Comparison of ENCODE assay signal across 11 cellular contexts in genomic region chr6:98836025-98836961, GRCh38. TPM values are rescaled to one million over a fixed set of nuclear protein-coding genes. Genes with fewer than 3 reads are reported as not detected.
DNase-seq lines count a peak whose midpoint lies in the region; ATAC-seq and TF ChIP-seq lines count a peak whose summit lies in the region.
"Had no signal": no experiment of that assay in that cellular context is flagged by ENCODE, and none has a peak within 500 bp of the region (broad histone marks: within the 10 kb centered on the region; RNA-seq: fewer than 3 reads in every experiment).

No MANE protein-coding gene starts in this region.

- peaks cover 22% of the 10 kb centered on the region for H3K4me1 ChIP-seq in Loucy (ENCODE audit: insufficient read depth, low read length, poor library complexity, severe bottlenecking)
- peaks cover under 1 to 13% of the 10 kb centered on the region in 2 donors for H3K4me1 ChIP-seq in neuronal stem cell (ENCODE audit: control insufficient read depth in 2 of 2, insufficient read depth in 1 of 2, low read depth in 1 of 2, low read length in 2 of 2)
- peaks cover 43 to 54% (median 43%) of the 10 kb centered on the region in 3 donors for H3K4me1 ChIP-seq in esophagus squamous epithelium
- H3K4me1 ChIP-seq in heart left ventricle, result peaks cover 2 to 48% (median 33%) of the 10 kb centered on the region in 12 donors

- peak overlapping the region; percentile 89 for H2BK5ac ChIP-seq in neuronal stem cell (ENCODE audit: low read length)

- H3K4me3 ChIP-seq in Loucy (ENCODE audit: low read length, poor library complexity, severe bottlenecking) (peak overlapping the region; percentile 88), coronary artery (peak overlapping the region; percentile 76), neuronal stem cell (ENCODE audit: low read length in 2 of 2) (peak overlapping the region; percentile 99 to 100), esophagus squamous epithelium (peak overlapping the region in 1 of 4 donors; percentile 67), heart left ventricle (peak overlapping the region in 3 of 12 donors; percentile 12 to 18 (median 17))

- H3K27ac ChIP-seq in coronary artery (no peak overlapping the region), neuronal stem cell (replicated peaks; ENCODE audit: low read length) (no peak overlapping the region), esophagus squamous epithelium (no peak overlapping the region), heart left ventricle (no peak overlapping the region)
- H3K27ac ChIP-seq: transverse colon had no signal

- H3K27me3 ChIP-seq in Loucy (ENCODE audit: insufficient read depth, low read length, poor library complexity, severe bottlenecking), result peaks cover 11% of the 10 kb centered on the region
- peaks cover 0 to 25% (median 4%) of the 10 kb centered on the region in 3 experiments for H3K27me3 ChIP-seq in neuronal stem cell (ENCODE audit: control insufficient read depth in 3 of 3, insufficient read depth in 3 of 3, low read depth in 1 of 3, low read length in 3 of 3)
- H3K27me3 ChIP-seq in esophagus squamous epithelium, result peaks cover 40 to 100% (median 56%) of the 10 kb centered on the region in 4 donors
- peaks cover 64 to 100% (median 94%) of the 10 kb centered on the region in 9 donors for H3K27me3 ChIP-seq in heart left ventricle

- H2BK12ac ChIP-seq in neuronal stem cell (ENCODE audit: low read length), result no peak overlapping the region

- TF ChIP-seq CTCF in Loucy (conservative IDR thresholded peaks at IDR 0.05; ENCODE audit: low read length) (no peak), coronary artery (IDR thresholded peaks at IDR 0.05) (no peak), esophagus squamous epithelium (IDR thresholded peaks at IDR 0.05) (no peak), heart left ventricle (IDR thresholded peaks at IDR 0.05) (no peak)

- ATAC-seq in heart left ventricle, result no peak

- H3K18ac ChIP-seq in neuronal stem cell (ENCODE audit: low read length), result peak overlapping the region; percentile 98

- H4K20me1 ChIP-seq in Loucy (ENCODE audit: insufficient read depth, low read length, poor library complexity, severe bottlenecking), result no peaks in the 10 kb centered on the region

- no peaks in the 10 kb centered on the region for H3F3A ChIP-seq in Loucy (ENCODE audit: low read depth)

- H2BK15ac ChIP-seq in neuronal stem cell (ENCODE audit: low read length), result peak overlapping the region; percentile 91

- H3K23ac ChIP-seq in neuronal stem cell (ENCODE audit: low read depth, low read length, poor library complexity), result peak overlapping the region; percentile 75

- no peak overlapping the region for H2BK120ac ChIP-seq in neuronal stem cell (ENCODE audit: low read depth, low read length)

- intact Hi-C loops in esophagus squamous epithelium (cut with DNase I), result no loop called here
- intact Hi-C loops in heart left ventricle (cut with DNase I), result loop anchor here in 1 of 10 donors (10.0 kb wide), 1 partner anchor 279 kb away; no protein-coding TSS in a partner anchor

- peak overlapping the region; percentile 97 for H3K14ac ChIP-seq in neuronal stem cell (ENCODE audit: low read length)

- H3K9ac ChIP-seq in Loucy (ENCODE audit: low read depth, low read length, poor library complexity, severe bottlenecking) (peak overlapping the region; percentile 61), neuronal stem cell (ENCODE audit: low read depth, low read length, poor library complexity) (peak overlapping the region; percentile 97)

- peak; percentile 51 for DNase-seq in DMS79 treated with DMSO at 0.1 percent for 48 hours (lab: John Stamatoyannopoulos, UW)
- no peak for DNase-seq in DMS79 (lab: John Stamatoyannopoulos, UW)
- no peak for DNase-seq in coronary artery (ENCODE audit: low spot score)
- no peak for DNase-seq in neuronal stem cell (ENCODE audit: low spot score)
- no peak for DNase-seq in stimulated activated CD4-positive, alpha-beta T cell treated with anti-CD3 and anti-CD28 coated beads, Interleukin-4, amount 100 ng/mL, for 24 hours
- DNase-seq in esophagus squamous epithelium (lab: John Stamatoyannopoulos, UW), result no peak
- DNase-seq in heart left ventricle, result no peak
- DNase-seq: activated effector memory CD4-positive, alpha-beta T cell treated with anti-CD3 and anti-CD28 coated beads, Interleukin-2, amount 50 U/mL, for 16 hours; RPMI8226; transverse colon had no signal

- peaks cover 12% of the 10 kb centered on the region; the same call in 1 of the 2 replicates for H3K79me2 ChIP-seq in Loucy (ENCODE audit: insufficient read depth, low read length)

- no peak overlapping the region for H4K91ac ChIP-seq in neuronal stem cell (ENCODE audit: low read depth, low read length, poor library complexity)

- H3K79me1 ChIP-seq in neuronal stem cell (ENCODE audit: low read depth, low read length), result peaks cover 8% of the 10 kb centered on the region

- peak overlapping the region; percentile 78 for H2AK5ac ChIP-seq in neuronal stem cell (ENCODE audit: low read depth, low read length)

- no peaks in the 10 kb centered on the region for H3K9me3 ChIP-seq in Loucy (ENCODE audit: insufficient read depth, low read depth, low read length)
- no peaks in the 10 kb centered on the region for H3K9me3 ChIP-seq in neuronal stem cell (replicated peaks in 1 of 2; ENCODE audit: control insufficient read depth in 2 of 2, insufficient read depth in 1 of 2, low read depth in 1 of 2, low read length in 2 of 2)
- H3K9me3 ChIP-seq in esophagus squamous epithelium, result no peaks in the 10 kb centered on the region
- H3K9me3 ChIP-seq in heart left ventricle, result no peaks in the 10 kb centered on the region
- H3K9me3 ChIP-seq: transverse colon had no signal

- H3K36me3 ChIP-seq in Loucy (ENCODE audit: insufficient read depth, low read length) (no peaks in the 10 kb centered on the region), neuronal stem cell (replicated peaks in 1 of 2; ENCODE audit: control insufficient read depth in 2 of 2, insufficient read depth in 2 of 2, low read length in 2 of 2) (peaks cover 0 to 62% of the 10 kb centered on the region in 2 donors), esophagus squamous epithelium (no peaks in the 10 kb centered on the region), heart left ventricle (no peaks in the 10 kb centered on the region)
- H3K36me3 ChIP-seq: transverse colon had no signal

- H2AFZ ChIP-seq in Loucy (ENCODE audit: low read length) (peak overlapping the region; percentile 53; the same call in 1 of the 2 replicates), neuronal stem cell (ENCODE audit: low read length) (no peak overlapping the region)

- no CpG with 5 or more reads among the region's 23 CpGs for WGBS in neuronal stem cell (ENCODE audit: extremely low coverage in 2 of 2, insufficient read length in 2 of 2, insufficient replicate concordance in 1 of 2), 2 donors
- WGBS in esophagus squamous epithelium, 2 donors, result 12 to 13% methylated on average over 16 to 19 of the region's 23 CpGs
- WGBS in heart left ventricle, 4 donors, result 5 to 8% (median 6%) methylated on average over 23 of the region's 23 CpGs

- H3K4me2 ChIP-seq in Loucy (ENCODE audit: low read depth, low read length, poor library complexity, severe bottlenecking) (peak overlapping the region; percentile 89), neuronal stem cell (ENCODE audit: insufficient read depth, low read length, poor library complexity, severe bottlenecking) (peak overlapping the region; percentile 85)

- H3K4ac ChIP-seq in neuronal stem cell (ENCODE audit: low read length), result no peak overlapping the region

- H3K9me2 ChIP-seq in Loucy (replicated peaks; ENCODE audit: low read depth, low read length), result no peaks in the 10 kb centered on the region

- H4K8ac ChIP-seq in neuronal stem cell (ENCODE audit: low read depth, low read length), result no peak overlapping the region

- TF ChIP-seq POLR2A in esophagus squamous epithelium (IDR thresholded peaks at IDR 0.05) (no peak), heart left ventricle (IDR thresholded peaks at IDR 0.05) (no peak)

RNA-seq across cellular contexts. Expression of gene POU3F2, which starts 1.9 kb away (rescaled TPM):
- 11.3 TPM for polyA plus RNA-seq in neuronal stem cell (2013, experiment 1 of 2)
- polyA plus RNA-seq in neuronal stem cell (2013, experiment 2 of 2), result 12.1 TPM
- total RNA-seq in esophagus squamous epithelium, result not detected
- total RNA-seq in heart left ventricle, result not detected
- under 1 TPM in 1 of 2 donors, not detected in 1; 0.01 TPM for polyA plus RNA-seq in heart left ventricle
- total RNA-seq: transverse colon had no signal
